ENCODE assay signal across 17 cellular contexts in genomic region chr12:116160196-116160595, GRCh38.
A peak's percentile ranks its signal among the peaks of the same experiment; 100 is the strongest.
DNase-seq lines count a peak whose midpoint lies in the region; ATAC-seq and TF ChIP-seq lines count a peak whose summit lies in the region.
"Had no signal": no experiment of that assay in that cellular context is flagged by ENCODE, and none has a peak within 500 bp of the region (broad histone marks: within the 10 kb centered on the region; RNA-seq: fewer than 3 reads in every experiment).

No MANE protein-coding gene starts in this region.

- intact Hi-C loops in left colon (cut with DNase I, micrococcal nuclease), result no loop called here

- no peaks in the 10 kb centered on the region for H3K27me3 ChIP-seq in adipocyte (replicated peaks; ENCODE audit: control insufficient read depth, insufficient read depth, low read length)
- no peaks in the 10 kb centered on the region for H3K27me3 ChIP-seq in gastroesophageal sphincter
- H3K27me3 ChIP-seq: right atrium auricular region, tibial artery had no signal

- H3K4me1 ChIP-seq in adipocyte (ENCODE audit: control insufficient read depth, insufficient read depth, low read length) (peaks cover 62% of the 10 kb centered on the region), gastroesophageal sphincter (peaks cover 19 to 79% (median 23%) of the 10 kb centered on the region in 3 donors)

- peak; percentile 66 for DNase-seq in LNCaP clone FGC (ENCODE audit: low read depth)
- peak; percentile 57 for DNase-seq in adipocyte (ENCODE audit: low read depth)
- DNase-seq in left colon, result no peak
- DNase-seq in NCI-H526 (lab: John Stamatoyannopoulos, UW), result no peak
- no peak for DNase-seq in SKM-1 (lab: John Stamatoyannopoulos, UW; ENCODE audit: unreplicated experiment)
- no peak for DNase-seq in left lobe of liver (ENCODE audit: low spot score)
- DNase-seq: activated naive CD4-positive, alpha-beta T cell; effector CD8-positive, alpha-beta T cell; H9; NCI-H1092 treated with DMSO at 0.1 percent for 48 hours; NCI-H2171 treated with DMSO at 0.1 percent for 48 hours; stimulated activated CD8-positive, alpha-beta memory T cell treated with anti-CD3 and anti-CD28 coated beads, Interleukin-4, amount 100 ng/mL, for 48 hours; tibial artery had no signal

- no peaks in the 10 kb centered on the region for H3K9me3 ChIP-seq in adipocyte (ENCODE audit: control insufficient read depth, low read length)
- H3K9me3 ChIP-seq in gastroesophageal sphincter, result no peaks in the 10 kb centered on the region
- H3K9me3 ChIP-seq: right atrium auricular region, tibial artery had no signal

- H3K27ac ChIP-seq in C4-2B (peak overlapping the region; percentile 43), gastroesophageal sphincter (no peak overlapping the region)
- H3K27ac ChIP-seq: right atrium auricular region, tibial artery had no signal

- H3K9ac ChIP-seq in adipocyte (ENCODE audit: low read length), result no peak overlapping the region

- no peak for TF ChIP-seq CTCF in C4-2B (conservative IDR thresholded peaks at IDR 0.05)
- no peak for TF ChIP-seq CTCF in LNCaP clone FGC (IDR thresholded peaks at IDR 0.05; ENCODE audit: control insufficient read depth, extremely low read depth, insufficient read depth)
- TF ChIP-seq CTCF in gastroesophageal sphincter (IDR thresholded peaks at IDR 0.05), result no peak

- TF ChIP-seq POLR2A in gastroesophageal sphincter (IDR thresholded peaks at IDR 0.05), result no peak

- WGBS in gastroesophageal sphincter (ENCODE audit: low coverage in 1 of 2), 2 donors, result 51 to 70% methylated on average over 2 of the region's 2 CpGs

- H3K4me3 ChIP-seq in LNCaP clone FGC (ENCODE audit: low read depth, low read length) (no peak overlapping the region), adipocyte (ENCODE audit: low read length) (no peak overlapping the region), gastroesophageal sphincter (no peak overlapping the region)
- H3K4me3 ChIP-seq: right atrium auricular region, tibial artery had no signal

- ATAC-seq in left colon, result peak; percentile 21
- no peak for ATAC-seq in gastroesophageal sphincter
- ATAC-seq in left lobe of liver, result no peak
- ATAC-seq: WTC11 had no signal

- TF ChIP-seq EP300 in gastroesophageal sphincter (IDR thresholded peaks at IDR 0.05), result no peak

- H3K36me3 ChIP-seq in adipocyte (ENCODE audit: control insufficient read depth, insufficient read depth, low read length, severe bottlenecking), result no peaks in the 10 kb centered on the region
- no peaks in the 10 kb centered on the region for H3K36me3 ChIP-seq in gastroesophageal sphincter
- H3K36me3 ChIP-seq: right atrium auricular region, tibial artery had no signal

Comparison
In these comparisons a context has a peak if more than half of its experiments do, and no peak if none do; other contexts are left out.
1. DNase-seq: peak in LNCaP clone FGC (single experiment) and adipocyte (single experiment); none in left colon (0 of 2), NCI-H526 (0 of 2), SKM-1 (single experiment) and left lobe of liver (single experiment).